ENCODE assay signal across 8 cellular contexts in genomic region chr1:17439250-17440073, GRCh38. TPM values are rescaled to one million over a fixed set of nuclear protein-coding genes. Genes with fewer than 3 reads are reported as not detected.
DNase-seq lines count a peak whose midpoint lies in the region; ATAC-seq and TF ChIP-seq lines count a peak whose summit lies in the region.

RCC2 (minus strand) TSS chr1:17439677; CDS start chr1:17438514, 1,163 bp downstream.

- H3K27ac ChIP-seq in epithelial cell of prostate, result peak within 1 kb of the TSS; percentile 100

- H3K4me1 ChIP-seq in mucosa of descending colon (ENCODE audit: low read depth), result peaks cover 19% of the 10 kb centered on the region

- no peak; the same call in 1 of the 2 replicates for TF ChIP-seq CTCF in AG09319 (IDR thresholded peaks at IDR 0.05; ENCODE audit: low read depth, low read length)
- TF ChIP-seq CTCF in mucosa of descending colon (IDR thresholded peaks at IDR 0.05), result no peak

- H3K36me3 ChIP-seq in mucosa of descending colon (ENCODE audit: low read depth), result no peaks in the 10 kb centered on the region

- ATAC-seq in GM18909 (IDR thresholded peaks at IDR 0.05; ENCODE audit: poor library complexity, unreplicated experiment) (peak; percentile 62), mucosa of descending colon (peak; percentile 81)

- H3K4me3 ChIP-seq in mucosa of descending colon, result peak within 1 kb of the TSS; percentile 51

- DNase-seq in AG09319 (ENCODE audit: extremely low read depth, low read depth) (peak; percentile 58), HS-27A (ENCODE audit: low read depth) (peak; percentile 34), NOMO-1 treated with dmso at 0.1 percent for 144 hours (lab: John Stamatoyannopoulos, UW; ENCODE audit: unreplicated experiment) (peak; percentile 67), activated T-cell treated with anti-CD3 and anti-CD28 coated beads for 24 hours (ENCODE audit: low read depth) (peak; percentile 68), epithelial cell of prostate (ENCODE audit: low read depth, low spot score) (no peak), mucosa of descending colon (peak; percentile 64 to 79 (median 72))
- peak; percentile 60 for DNase-seq in stimulated activated CD8-positive, alpha-beta memory T cell treated with anti-CD3 and anti-CD28 coated beads, Interleukin-4, amount 100 ng/mL, for 24 hours (ENCODE audit: low read depth)

- H3K9me3 ChIP-seq in mucosa of descending colon, result no peaks in the 10 kb centered on the region

- intact Hi-C loops in mucosa of descending colon (cut with DNase I, micrococcal nuclease), result no loop called here

RNA-seq across cellular contexts. Expression of gene RCC2, which starts in this region (rescaled TPM):
- total RNA-seq in mucosa of descending colon, result 10 to 100 TPM; 47.1 to 73.3 (median 55.1) TPM
